Comparison of ENCODE assay signal across 21 cellular contexts in genomic region chr10:43930777-43931176, GRCh38.
DNase-seq lines count a peak whose midpoint lies in the region; ATAC-seq and TF ChIP-seq lines count a peak whose summit lies in the region.
"Had no signal": no experiment of that assay in that cellular context is flagged by ENCODE, and none has a peak within 500 bp of the region (broad histone marks: within the 10 kb centered on the region; RNA-seq: fewer than 3 reads in every experiment).

No MANE protein-coding gene starts in this region.

- H3K9me3 ChIP-seq in RWPE2 (ENCODE audit: severe bottlenecking) (peaks cover 4% of the 10 kb centered on the region), fibroblast of lung (ENCODE audit: control insufficient read depth, insufficient read depth, low read depth, low read length) (no peaks in the 10 kb centered on the region)
- no peaks in the 10 kb centered on the region for H3K9me3 ChIP-seq in CD8-positive, alpha-beta T cell (ENCODE audit: low read length)
- H3K9me3 ChIP-seq: SJCRH30 had no signal

- no peaks in the 10 kb centered on the region for H3K36me3 Mint-ChIP-seq in stimulated activated effector memory CD8-positive, alpha-beta T cell treated with anti-CD3 and anti-CD28 coated beads, Interleukin-12 subunit alpha, Interleukin-12 subunit beta, amount 100 ng/mL, for 72 hours
- no peaks in the 10 kb centered on the region for H3K36me3 Mint-ChIP-seq in CD8-positive, alpha-beta T cell

- H3K27ac ChIP-seq in RWPE2 (ENCODE audit: poor library complexity, severe bottlenecking) (peak overlapping the region; percentile 31), fibroblast of lung (ENCODE audit: insufficient read depth, low read length) (peak overlapping the region; percentile 86)
- H3K27ac ChIP-seq in CD8-positive, alpha-beta T cell (ENCODE audit: low read depth, low read length), result no peak overlapping the region
- H3K27ac ChIP-seq: PC-9, RWPE1, SJCRH30 had no signal

- peak; percentile 23; the same call in 2 of the 3 replicates for ATAC-seq in RWPE2 (ENCODE audit: low read depth)
- ATAC-seq in stimulated activated effector memory CD8-positive, alpha-beta T cell treated with anti-CD3 and anti-CD28 coated beads, Interleukin-12 subunit alpha, Interleukin-12 subunit beta, amount 100 ng/mL, for 72 hours, result peak; percentile 6
- ATAC-seq in CD8-positive, alpha-beta T cell, result no peak
- no peak for ATAC-seq in Right ventricle myocardium superior (ENCODE audit: poor library complexity)
- ATAC-seq: HepG2 had no signal

- no peak overlapping the region for H3K4me3 Mint-ChIP-seq in stimulated activated effector memory CD8-positive, alpha-beta T cell treated with anti-CD3 and anti-CD28 coated beads, Interleukin-12 subunit alpha, Interleukin-12 subunit beta, amount 100 ng/mL, for 72 hours
- H3K4me3 Mint-ChIP-seq in CD8-positive, alpha-beta T cell, result no peak overlapping the region
- H3K4me3 Mint-ChIP-seq: B cell; CD4-positive, alpha-beta T cell had no signal

- no peaks in the 10 kb centered on the region for H4K20me1 ChIP-seq in fibroblast of lung (ENCODE audit: control insufficient read depth, extremely low read depth, insufficient read depth, low read length)

- H3K4me1 Mint-ChIP-seq in stimulated activated effector memory CD8-positive, alpha-beta T cell treated with anti-CD3 and anti-CD28 coated beads, Interleukin-12 subunit alpha, Interleukin-12 subunit beta, amount 100 ng/mL, for 72 hours, result no peaks in the 10 kb centered on the region
- no peaks in the 10 kb centered on the region for H3K4me1 Mint-ChIP-seq in CD8-positive, alpha-beta T cell (ENCODE audit: low read depth)
- H3K4me1 Mint-ChIP-seq: B cell had no signal

- H3K4me1 ChIP-seq in RWPE2 (ENCODE audit: insufficient read depth, poor library complexity, severe bottlenecking) (no peaks in the 10 kb centered on the region), fibroblast of lung (ENCODE audit: control insufficient read depth, extremely low read depth, insufficient read depth, low read length) (peaks cover 10% of the 10 kb centered on the region)
- H3K4me1 ChIP-seq in CD8-positive, alpha-beta T cell (ENCODE audit: insufficient read depth, low read length), result no peaks in the 10 kb centered on the region
- H3K4me1 ChIP-seq: SJCRH30 had no signal

- H3K27me3 ChIP-seq in RWPE2 (ENCODE audit: insufficient read depth, poor library complexity, severe bottlenecking) (no peaks in the 10 kb centered on the region), fibroblast of lung (ENCODE audit: control insufficient read depth, insufficient read depth, low read length) (no peaks in the 10 kb centered on the region)
- no peaks in the 10 kb centered on the region for H3K27me3 ChIP-seq in CD8-positive, alpha-beta T cell (ENCODE audit: insufficient read depth, low read length)
- H3K27me3 ChIP-seq: SJCRH30 had no signal

- peak; percentile 11 for DNase-seq in ELR (ENCODE audit: low read depth)
- no peak for DNase-seq in RWPE2 (ENCODE audit: low spot score)
- no peak for DNase-seq in fibroblast of lung (ENCODE audit: low read depth in 2 of 2)
- no peak for DNase-seq in stimulated activated effector memory CD8-positive, alpha-beta T cell treated with anti-CD3 and anti-CD28 coated beads, Interleukin-12 subunit alpha, Interleukin-12 subunit beta, amount 100 ng/mL, for 72 hours (ENCODE audit: low spot score in 2 of 2)
- no peak for DNase-seq in kidney tubule cell (ENCODE audit: low spot score)
- DNase-seq in CD8-positive, alpha-beta T cell, result no peak
- DNase-seq in Right ventricle myocardium superior, result no peak
- DNase-seq: CD4-positive, alpha-beta T cell; DMS153; GF-D8; GOT3; KG1; MV-4-11; NCI-H187 treated with DMSO at 0.1 percent for 48 hours; NCI-H226; NCI-H524 treated with DMSO at 0.1 percent for 48 hours; PC-9; SJCRH30 had no signal

- no peak overlapping the region for H3K4me3 ChIP-seq in RWPE2 (ENCODE audit: severe bottlenecking)
- no peak overlapping the region for H3K4me3 ChIP-seq in fibroblast of lung (replicated peaks in 1 of 4; ENCODE audit: control extremely low read depth in 1 of 4, insufficient read depth in 1 of 4, low read depth in 3 of 4, low read length in 4 of 4)
- H3K4me3 ChIP-seq in CD8-positive, alpha-beta T cell (ENCODE audit: low read depth, low read length), result no peak overlapping the region
- H3K4me3 ChIP-seq: PC-9, SJCRH30 had no signal

- CTCF ChIA-PET in CD8-positive, alpha-beta T cell (lab: Charles Lee), result no interaction called here

- H3K36me3 ChIP-seq in RWPE2 (ENCODE audit: low read depth) (no peaks in the 10 kb centered on the region), fibroblast of lung (ENCODE audit: control insufficient read depth, insufficient read depth, low read length) (no peaks in the 10 kb centered on the region)
- H3K36me3 ChIP-seq in CD8-positive, alpha-beta T cell (ENCODE audit: insufficient read depth, low read length), result no peaks in the 10 kb centered on the region
- H3K36me3 ChIP-seq: SJCRH30 had no signal

- H3K4me2 ChIP-seq in fibroblast of lung (ENCODE audit: extremely low read depth, insufficient read depth, low read length), result no peak overlapping the region
- H3K4me2 ChIP-seq: PC-9 had no signal

- no peaks in the 10 kb centered on the region for H3K79me2 ChIP-seq in fibroblast of lung (ENCODE audit: control insufficient read depth, insufficient read depth, low read length)

- no peak overlapping the region for H3K9ac ChIP-seq in fibroblast of lung (ENCODE audit: insufficient read depth, low read length)

- POLR2A ChIA-PET in CD8-positive, alpha-beta T cell (lab: Charles Lee), result no interaction called here

- H2AFZ ChIP-seq in fibroblast of lung (ENCODE audit: low read length), result no peak overlapping the region
- H2AFZ ChIP-seq: PC-9 had no signal

- intact Hi-C loops in CD8-positive, alpha-beta T cell (cut with DNase I, micrococcal nuclease), result no loop called here
- intact Hi-C loops in Right ventricle myocardium superior (cut with DNase I), result no loop called here

- no peak overlapping the region for H3K27ac Mint-ChIP-seq in stimulated activated effector memory CD8-positive, alpha-beta T cell treated with anti-CD3 and anti-CD28 coated beads, Interleukin-12 subunit alpha, Interleukin-12 subunit beta, amount 100 ng/mL, for 72 hours
- no peak overlapping the region for H3K27ac Mint-ChIP-seq in CD8-positive, alpha-beta T cell
- H3K27ac Mint-ChIP-seq: B cell; CD4-positive, alpha-beta T cell had no signal

- peaks cover 7% of the 10 kb centered on the region for H3K27me3 Mint-ChIP-seq in CD8-positive, alpha-beta T cell (ENCODE audit: low read depth)

- peaks cover 2% of the 10 kb centered on the region for H3K9me3 Mint-ChIP-seq in stimulated activated effector memory CD8-positive, alpha-beta T cell treated with anti-CD3 and anti-CD28 coated beads, Interleukin-12 subunit alpha, Interleukin-12 subunit beta, amount 100 ng/mL, for 72 hours
- H3K9me3 Mint-ChIP-seq in CD8-positive, alpha-beta T cell, result no peaks in the 10 kb centered on the region
- H3K9me3 Mint-ChIP-seq: CD4-positive, alpha-beta T cell had no signal

- TF ChIP-seq CTCF in RWPE2 (IDR thresholded peaks at IDR 0.05; ENCODE audit: poor library complexity, severe bottlenecking) (no peak), fibroblast of lung (conservative IDR thresholded peaks at IDR 0.05 in 1 of 2, IDR thresholded peaks at IDR 0.05 in 1 of 2; ENCODE audit: low read depth in 1 of 2, low read length in 2 of 2) (no peak)
- TF ChIP-seq CTCF in CD8-positive, alpha-beta T cell (IDR thresholded peaks at IDR 0.05), result no peak

Comparison
In these comparisons a context has a peak if more than half of its experiments do, and no peak if none do; other contexts are left out.
1. ATAC-seq: peak in RWPE2 (single experiment) and stimulated activated effector memory CD8-positive, alpha-beta T cell treated with anti-CD3 and anti-CD28 coated beads, Interleukin-12 subunit alpha, Interleukin-12 subunit beta, amount 100 ng/mL, for 72 hours (single experiment); none in CD8-positive, alpha-beta T cell (single experiment) and Right ventricle myocardium superior (single experiment).